In the genomic region with DNA sequence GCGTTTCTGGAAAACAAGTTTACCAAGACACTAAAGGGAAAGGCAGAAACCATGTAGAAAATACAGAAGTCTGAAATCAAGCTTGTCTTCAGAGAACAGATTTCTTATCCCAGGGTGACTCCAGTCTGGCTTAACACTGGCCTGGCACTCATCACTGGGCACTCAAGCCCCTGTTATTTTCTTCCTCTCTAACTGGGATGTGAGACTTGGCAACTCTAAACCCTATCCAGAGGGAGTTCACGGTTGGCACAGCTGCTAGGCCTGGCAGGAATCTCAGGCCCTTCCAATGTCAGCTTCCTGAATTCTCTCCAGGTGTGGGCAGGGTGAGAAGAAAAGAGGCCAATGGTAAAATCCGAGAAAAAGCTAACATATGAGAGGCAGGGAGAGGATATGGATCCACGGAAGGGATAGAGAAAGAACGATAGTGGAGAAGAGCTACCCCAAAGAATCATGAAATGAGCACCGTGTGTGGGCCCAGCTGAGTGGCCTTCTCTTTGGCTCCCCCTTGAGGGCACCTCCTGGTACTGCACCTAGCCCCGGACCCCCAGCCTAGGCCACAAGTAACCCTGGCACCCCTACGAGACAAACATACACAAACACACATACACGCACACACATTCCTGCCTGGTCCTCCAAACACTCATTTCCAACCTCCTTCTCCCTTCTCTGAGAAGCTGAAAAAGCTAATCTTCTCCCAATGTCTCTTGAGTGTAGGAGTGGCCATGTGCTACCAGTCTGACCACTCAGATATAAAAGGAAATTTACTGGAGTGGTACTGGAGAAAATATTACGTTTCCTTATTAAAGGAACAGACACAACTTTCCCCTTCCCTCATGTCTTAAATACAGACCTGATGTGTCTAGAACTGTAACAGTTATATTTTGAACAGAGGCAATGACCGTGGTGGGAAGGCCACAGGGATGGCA, we compare ENCODE assay signal across 1 cellular context.
TF ChIP-seq lines count a peak whose summit lies in the region.

No MANE protein-coding gene starts in this region.

TF ChIP-seq in HEK293, 187 proteins besides CTCF, POLR2A, EP300 and RAD21 (continued from another document):
- TF ChIP-seq ZNF391 (tag by site-specific recombination; IDR thresholded peaks at IDR 0.05; ENCODE audit: borderline replicate concordance, low read depth), result no peak
- no peak for TF ChIP-seq SP3 (tag by site-specific recombination; IDR thresholded peaks at IDR 0.05)
- TF ChIP-seq SCRT2 (tag by site-specific recombination; IDR thresholded peaks at IDR 0.05), result no peak
- TF ChIP-seq, protein P1, sequence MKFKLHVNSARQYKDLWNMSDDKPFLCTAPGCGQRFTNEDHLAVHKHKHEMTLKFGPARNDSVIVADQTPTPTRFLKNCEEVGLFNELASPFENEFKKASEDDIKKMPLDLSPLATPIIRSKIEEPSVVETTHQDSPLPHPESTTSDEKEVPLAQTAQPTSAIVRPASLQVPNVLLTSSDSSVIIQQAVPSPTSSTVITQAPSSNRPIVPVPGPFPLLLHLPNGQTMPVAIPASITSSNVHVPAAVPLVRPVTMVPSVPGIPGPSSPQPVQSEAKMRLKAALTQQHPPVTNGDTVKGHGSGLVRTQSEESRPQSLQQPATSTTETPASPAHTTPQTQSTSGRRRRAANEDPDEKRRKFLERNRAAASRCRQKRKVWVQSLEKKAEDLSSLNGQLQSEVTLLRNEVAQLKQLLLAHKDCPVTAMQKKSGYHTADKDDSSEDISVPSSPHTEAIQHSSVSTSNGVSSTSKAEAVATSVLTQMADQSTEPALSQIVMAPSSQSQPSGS (tag by site-specific recombination; IDR thresholded peaks at IDR 0.05; ENCODE audit: low read depth), result no peak
- TF ChIP-seq, protein P2, sequence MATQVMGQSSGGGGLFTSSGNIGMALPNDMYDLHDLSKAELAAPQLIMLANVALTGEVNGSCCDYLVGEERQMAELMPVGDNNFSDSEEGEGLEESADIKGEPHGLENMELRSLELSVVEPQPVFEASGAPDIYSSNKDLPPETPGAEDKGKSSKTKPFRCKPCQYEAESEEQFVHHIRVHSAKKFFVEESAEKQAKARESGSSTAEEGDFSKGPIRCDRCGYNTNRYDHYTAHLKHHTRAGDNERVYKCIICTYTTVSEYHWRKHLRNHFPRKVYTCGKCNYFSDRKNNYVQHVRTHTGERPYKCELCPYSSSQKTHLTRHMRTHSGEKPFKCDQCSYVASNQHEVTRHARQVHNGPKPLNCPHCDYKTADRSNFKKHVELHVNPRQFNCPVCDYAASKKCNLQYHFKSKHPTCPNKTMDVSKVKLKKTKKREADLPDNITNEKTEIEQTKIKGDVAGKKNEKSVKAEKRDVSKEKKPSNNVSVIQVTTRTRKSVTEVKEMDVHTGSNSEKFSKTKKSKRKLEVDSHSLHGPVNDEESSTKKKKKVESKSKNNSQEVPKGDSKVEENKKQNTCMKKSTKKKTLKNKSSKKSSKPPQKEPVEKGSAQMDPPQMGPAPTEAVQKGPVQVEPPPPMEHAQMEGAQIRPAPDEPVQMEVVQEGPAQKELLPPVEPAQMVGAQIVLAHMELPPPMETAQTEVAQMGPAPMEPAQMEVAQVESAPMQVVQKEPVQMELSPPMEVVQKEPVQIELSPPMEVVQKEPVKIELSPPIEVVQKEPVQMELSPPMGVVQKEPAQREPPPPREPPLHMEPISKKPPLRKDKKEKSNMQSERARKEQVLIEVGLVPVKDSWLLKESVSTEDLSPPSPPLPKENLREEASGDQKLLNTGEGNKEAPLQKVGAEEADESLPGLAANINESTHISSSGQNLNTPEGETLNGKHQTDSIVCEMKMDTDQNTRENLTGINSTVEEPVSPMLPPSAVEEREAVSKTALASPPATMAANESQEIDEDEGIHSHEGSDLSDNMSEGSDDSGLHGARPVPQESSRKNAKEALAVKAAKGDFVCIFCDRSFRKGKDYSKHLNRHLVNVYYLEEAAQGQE (tag by site-specific recombination; IDR thresholded peaks at IDR 0.05), result no peak
- TF ChIP-seq, protein P3, sequence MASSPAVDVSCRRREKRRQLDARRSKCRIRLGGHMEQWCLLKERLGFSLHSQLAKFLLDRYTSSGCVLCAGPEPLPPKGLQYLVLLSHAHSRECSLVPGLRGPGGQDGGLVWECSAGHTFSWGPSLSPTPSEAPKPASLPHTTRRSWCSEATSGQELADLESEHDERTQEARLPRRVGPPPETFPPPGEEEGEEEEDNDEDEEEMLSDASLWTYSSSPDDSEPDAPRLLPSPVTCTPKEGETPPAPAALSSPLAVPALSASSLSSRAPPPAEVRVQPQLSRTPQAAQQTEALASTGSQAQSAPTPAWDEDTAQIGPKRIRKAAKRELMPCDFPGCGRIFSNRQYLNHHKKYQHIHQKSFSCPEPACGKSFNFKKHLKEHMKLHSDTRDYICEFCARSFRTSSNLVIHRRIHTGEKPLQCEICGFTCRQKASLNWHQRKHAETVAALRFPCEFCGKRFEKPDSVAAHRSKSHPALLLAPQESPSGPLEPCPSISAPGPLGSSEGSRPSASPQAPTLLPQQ (tag by site-specific recombination; IDR thresholded peaks at IDR 0.05), result peak; percentile 83
- TF ChIP-seq ZFP69B (tag by site-specific recombination; IDR thresholded peaks at IDR 0.05), result peak; percentile 93
- no peak for TF ChIP-seq ZNF23 (tag by site-specific recombination; IDR thresholded peaks at IDR 0.05; ENCODE audit: borderline replicate concordance)
- no peak for TF ChIP-seq ZNF626 (tag by site-specific recombination; IDR thresholded peaks at IDR 0.05)
- TF ChIP-seq ZNF521 (tag by site-specific recombination; IDR thresholded peaks at IDR 0.05), result no peak
- TF ChIP-seq ZNF544 (tag by site-specific recombination; IDR thresholded peaks at IDR 0.05), result no peak
- TF ChIP-seq, protein P4, sequence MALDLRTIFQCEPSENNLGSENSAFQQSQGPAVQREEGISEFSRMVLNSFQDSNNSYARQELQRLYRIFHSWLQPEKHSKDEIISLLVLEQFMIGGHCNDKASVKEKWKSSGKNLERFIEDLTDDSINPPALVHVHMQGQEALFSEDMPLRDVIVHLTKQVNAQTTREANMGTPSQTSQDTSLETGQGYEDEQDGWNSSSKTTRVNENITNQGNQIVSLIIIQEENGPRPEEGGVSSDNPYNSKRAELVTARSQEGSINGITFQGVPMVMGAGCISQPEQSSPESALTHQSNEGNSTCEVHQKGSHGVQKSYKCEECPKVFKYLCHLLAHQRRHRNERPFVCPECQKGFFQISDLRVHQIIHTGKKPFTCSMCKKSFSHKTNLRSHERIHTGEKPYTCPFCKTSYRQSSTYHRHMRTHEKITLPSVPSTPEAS (tag by site-specific recombination; IDR thresholded peaks at IDR 0.05), result no peak
- no peak for TF ChIP-seq HOXD13 (CRISPR knock-in tag; IDR thresholded peaks at IDR 0.05; ENCODE audit: borderline replicate concordance)
- TF ChIP-seq ZNF777 (tag by site-specific recombination; IDR thresholded peaks at IDR 0.05; ENCODE audit: borderline replicate concordance), result no peak
- no peak for TF ChIP-seq ZBTB7A (tag by site-specific recombination; IDR thresholded peaks at IDR 0.05; ENCODE audit: low read depth)
- TF ChIP-seq GLIS2 (tag by site-specific recombination; IDR thresholded peaks at IDR 0.05), result peak; percentile 55; the same call in 1 of the 2 replicates
- TF ChIP-seq ZNF585B (tag by site-specific recombination; IDR thresholded peaks at IDR 0.05), result no peak
- no peak for TF ChIP-seq GFI1B (tag by site-specific recombination; IDR thresholded peaks at IDR 0.05)
- TF ChIP-seq, protein P5, sequence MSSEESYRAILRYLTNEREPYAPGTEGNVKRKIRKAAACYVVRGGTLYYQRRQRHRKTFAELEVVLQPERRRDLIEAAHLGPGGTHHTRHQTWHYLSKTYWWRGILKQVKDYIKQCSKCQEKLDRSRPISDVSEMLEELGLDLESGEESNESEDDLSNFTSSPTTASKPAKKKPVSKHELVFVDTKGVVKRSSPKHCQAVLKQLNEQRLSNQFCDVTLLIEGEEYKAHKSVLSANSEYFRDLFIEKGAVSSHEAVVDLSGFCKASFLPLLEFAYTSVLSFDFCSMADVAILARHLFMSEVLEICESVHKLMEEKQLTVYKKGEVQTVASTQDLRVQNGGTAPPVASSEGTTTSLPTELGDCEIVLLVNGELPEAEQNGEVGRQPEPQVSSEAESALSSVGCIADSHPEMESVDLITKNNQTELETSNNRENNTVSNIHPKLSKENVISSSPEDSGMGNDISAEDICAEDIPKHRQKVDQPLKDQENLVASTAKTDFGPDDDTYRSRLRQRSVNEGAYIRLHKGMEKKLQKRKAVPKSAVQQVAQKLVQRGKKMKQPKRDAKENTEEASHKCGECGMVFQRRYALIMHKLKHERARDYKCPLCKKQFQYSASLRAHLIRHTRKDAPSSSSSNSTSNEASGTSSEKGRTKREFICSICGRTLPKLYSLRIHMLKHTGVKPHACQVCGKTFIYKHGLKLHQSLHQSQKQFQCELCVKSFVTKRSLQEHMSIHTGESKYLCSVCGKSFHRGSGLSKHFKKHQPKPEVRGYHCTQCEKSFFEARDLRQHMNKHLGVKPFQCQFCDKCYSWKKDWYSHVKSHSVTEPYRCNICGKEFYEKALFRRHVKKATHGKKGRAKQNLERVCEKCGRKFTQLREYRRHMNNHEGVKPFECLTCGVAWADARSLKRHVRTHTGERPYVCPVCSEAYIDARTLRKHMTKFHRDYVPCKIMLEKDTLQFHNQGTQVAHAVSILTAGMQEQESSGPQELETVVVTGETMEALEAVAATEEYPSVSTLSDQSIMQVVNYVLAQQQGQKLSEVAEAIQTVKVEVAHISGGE (tag by site-specific recombination; conservative IDR thresholded peaks at IDR 0.05; ENCODE audit: low read depth), result no peak
- TF ChIP-seq ZNF654 (tag by site-specific recombination; IDR thresholded peaks at IDR 0.05; ENCODE audit: low read depth), result peak; percentile 30
- no peak for TF ChIP-seq ZBTB8A (tag by site-specific recombination; IDR thresholded peaks at IDR 0.05)
- TF ChIP-seq, protein P6, sequence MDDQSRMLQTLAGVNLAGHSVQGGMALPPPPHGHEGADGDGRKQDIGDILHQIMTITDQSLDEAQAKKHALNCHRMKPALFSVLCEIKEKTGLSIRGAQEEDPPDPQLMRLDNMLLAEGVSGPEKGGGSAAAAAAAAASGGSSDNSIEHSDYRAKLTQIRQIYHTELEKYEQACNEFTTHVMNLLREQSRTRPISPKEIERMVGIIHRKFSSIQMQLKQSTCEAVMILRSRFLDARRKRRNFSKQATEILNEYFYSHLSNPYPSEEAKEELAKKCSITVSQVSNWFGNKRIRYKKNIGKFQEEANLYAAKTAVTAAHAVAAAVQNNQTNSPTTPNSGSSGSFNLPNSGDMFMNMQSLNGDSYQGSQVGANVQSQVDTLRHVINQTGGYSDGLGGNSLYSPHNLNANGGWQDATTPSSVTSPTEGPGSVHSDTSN (CRISPR knock-in tag; IDR thresholded peaks at IDR 0.05), result no peak
- no peak for TF ChIP-seq ZFP41 (tag by site-specific recombination; IDR thresholded peaks at IDR 0.05; ENCODE audit: borderline replicate concordance)
- peak; percentile 53 for TF ChIP-seq GLIS1 (tag by site-specific recombination; IDR thresholded peaks at IDR 0.05)
- no peak for TF ChIP-seq WT1 (tag by site-specific recombination; IDR thresholded peaks at IDR 0.05)
- no peak for TF ChIP-seq ZNF701 (tag by site-specific recombination; IDR thresholded peaks at IDR 0.05)
- no peak for TF ChIP-seq SP7 (tag by site-specific recombination; IDR thresholded peaks at IDR 0.05)
- TF ChIP-seq, protein P7, sequence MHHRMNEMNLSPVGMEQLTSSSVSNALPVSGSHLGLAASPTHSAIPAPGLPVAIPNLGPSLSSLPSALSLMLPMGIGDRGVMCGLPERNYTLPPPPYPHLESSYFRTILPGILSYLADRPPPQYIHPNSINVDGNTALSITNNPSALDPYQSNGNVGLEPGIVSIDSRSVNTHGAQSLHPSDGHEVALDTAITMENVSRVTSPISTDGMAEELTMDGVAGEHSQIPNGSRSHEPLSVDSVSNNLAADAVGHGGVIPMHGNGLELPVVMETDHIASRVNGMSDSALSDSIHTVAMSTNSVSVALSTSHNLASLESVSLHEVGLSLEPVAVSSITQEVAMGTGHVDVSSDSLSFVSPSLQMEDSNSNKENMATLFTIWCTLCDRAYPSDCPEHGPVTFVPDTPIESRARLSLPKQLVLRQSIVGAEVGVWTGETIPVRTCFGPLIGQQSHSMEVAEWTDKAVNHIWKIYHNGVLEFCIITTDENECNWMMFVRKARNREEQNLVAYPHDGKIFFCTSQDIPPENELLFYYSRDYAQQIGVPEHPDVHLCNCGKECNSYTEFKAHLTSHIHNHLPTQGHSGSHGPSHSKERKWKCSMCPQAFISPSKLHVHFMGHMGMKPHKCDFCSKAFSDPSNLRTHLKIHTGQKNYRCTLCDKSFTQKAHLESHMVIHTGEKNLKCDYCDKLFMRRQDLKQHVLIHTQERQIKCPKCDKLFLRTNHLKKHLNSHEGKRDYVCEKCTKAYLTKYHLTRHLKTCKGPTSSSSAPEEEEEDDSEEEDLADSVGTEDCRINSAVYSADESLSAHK (tag by site-specific recombination; IDR thresholded peaks at IDR 0.05), result no peak
- TF ChIP-seq, protein P8, sequence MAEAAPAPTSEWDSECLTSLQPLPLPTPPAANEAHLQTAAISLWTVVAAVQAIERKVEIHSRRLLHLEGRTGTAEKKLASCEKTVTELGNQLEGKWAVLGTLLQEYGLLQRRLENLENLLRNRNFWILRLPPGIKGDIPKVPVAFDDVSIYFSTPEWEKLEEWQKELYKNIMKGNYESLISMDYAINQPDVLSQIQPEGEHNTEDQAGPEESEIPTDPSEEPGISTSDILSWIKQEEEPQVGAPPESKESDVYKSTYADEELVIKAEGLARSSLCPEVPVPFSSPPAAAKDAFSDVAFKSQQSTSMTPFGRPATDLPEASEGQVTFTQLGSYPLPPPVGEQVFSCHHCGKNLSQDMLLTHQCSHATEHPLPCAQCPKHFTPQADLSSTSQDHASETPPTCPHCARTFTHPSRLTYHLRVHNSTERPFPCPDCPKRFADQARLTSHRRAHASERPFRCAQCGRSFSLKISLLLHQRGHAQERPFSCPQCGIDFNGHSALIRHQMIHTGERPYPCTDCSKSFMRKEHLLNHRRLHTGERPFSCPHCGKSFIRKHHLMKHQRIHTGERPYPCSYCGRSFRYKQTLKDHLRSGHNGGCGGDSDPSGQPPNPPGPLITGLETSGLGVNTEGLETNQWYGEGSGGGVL (tag by site-specific recombination; IDR thresholded peaks at IDR 0.05), result no peak
